ENCODE assay signal across 11 cellular contexts in genomic region chr3:59540696-59541095, GRCh38.
DNase-seq lines count a peak whose midpoint lies in the region; ATAC-seq lines count a peak whose summit lies in the region.
"Had no signal": no experiment of that assay in that cellular context is flagged by ENCODE, and none has a peak within 500 bp of the region (broad histone marks: within the 10 kb centered on the region; RNA-seq: fewer than 3 reads in every experiment).

No MANE protein-coding gene starts in this region.

- H3K27ac Mint-ChIP-seq in natural killer cell treated with Interleukin-12 subunit alpha and Interleukin-12 subunit beta and Interleukin-15 and Interleukin-18, amount 100 ng/mL, for 72 hours = peak overlapping the region; percentile 7 to 34
- H3K27ac Mint-ChIP-seq: activated CD4-positive, alpha-beta T cell treated with anti-CD3 and anti-CD28 coated beads, Interleukin-2, amount 10 ng/mL, durations not matched to agents 24 days and 14 days; dendritic cell treated with granulocyte-macrophage colony-stimulating factor and Interleukin-4, amounts not matched to agents 40 ng/mL and 50 ng/mL, for 4 days; immature natural killer cell had no signal

- H3K27me3 Mint-ChIP-seq in natural killer cell treated with Interleukin-12 subunit alpha and Interleukin-12 subunit beta and Interleukin-15 and Interleukin-18, amount 100 ng/mL, for 72 hours = peaks cover 0 to 4% of the 10 kb centered on the region in 2 donors
- H3K27me3 Mint-ChIP-seq: activated CD4-positive, alpha-beta T cell treated with anti-CD3 and anti-CD28 coated beads, Interleukin-2, amount 10 ng/mL, durations not matched to agents 24 days and 14 days; dendritic cell treated with granulocyte-macrophage colony-stimulating factor and Interleukin-4, amounts not matched to agents 40 ng/mL and 50 ng/mL, for 4 days had no signal

- H3K36me3 Mint-ChIP-seq in natural killer cell treated with Interleukin-12 subunit alpha and Interleukin-12 subunit beta and Interleukin-15 and Interleukin-18, amount 100 ng/mL, for 72 hours = no peaks in the 10 kb centered on the region
- H3K36me3 Mint-ChIP-seq: immature natural killer cell had no signal

- peak overlapping the region; percentile 16 for H3K4me3 Mint-ChIP-seq in natural killer cell treated with Interleukin-12 subunit alpha and Interleukin-12 subunit beta and Interleukin-15 and Interleukin-18, amount 100 ng/mL, for 72 hours
- H3K4me3 Mint-ChIP-seq: activated CD4-positive, alpha-beta T cell treated with anti-CD3 and anti-CD28 coated beads, Interleukin-2, amount 10 ng/mL, durations not matched to agents 24 days and 14 days; dendritic cell treated with granulocyte-macrophage colony-stimulating factor and Interleukin-4, amounts not matched to agents 40 ng/mL and 50 ng/mL, for 4 days had no signal

- peaks cover 10 to 13% of the 10 kb centered on the region in 2 donors for H3K4me1 Mint-ChIP-seq in natural killer cell treated with Interleukin-12 subunit alpha and Interleukin-12 subunit beta and Interleukin-15 and Interleukin-18, amount 100 ng/mL, for 72 hours (ENCODE audit: low read depth in 2 of 2)

- no peaks in the 10 kb centered on the region for H3K9me3 Mint-ChIP-seq in natural killer cell treated with Interleukin-12 subunit alpha and Interleukin-12 subunit beta and Interleukin-15 and Interleukin-18, amount 100 ng/mL, for 72 hours
- H3K9me3 Mint-ChIP-seq: dendritic cell treated with granulocyte-macrophage colony-stimulating factor and Interleukin-4, amounts not matched to agents 40 ng/mL and 50 ng/mL, for 4 days; immature natural killer cell had no signal

- ATAC-seq in GM18868 (IDR thresholded peaks at IDR 0.05; ENCODE audit: unreplicated experiment) (peak; percentile 94), GM21576 (IDR thresholded peaks at IDR 0.05; ENCODE audit: unreplicated experiment) (peak; percentile 91), HG03439 (IDR thresholded peaks at IDR 0.05; ENCODE audit: unreplicated experiment) (peak; percentile 93)
- peak; percentile 53 to 92 for ATAC-seq in natural killer cell treated with Interleukin-12 subunit alpha and Interleukin-12 subunit beta and Interleukin-15 and Interleukin-18, amount 100 ng/mL, for 72 hours

- no peak for DNase-seq in natural killer cell treated with Interleukin-12 subunit alpha and Interleukin-12 subunit beta and Interleukin-15 and Interleukin-18, amount 100 ng/mL, for 72 hours (ENCODE audit: low spot score)
- DNase-seq in NCI-H1930 (lab: John Stamatoyannopoulos, UW) = no peak
- no peak for DNase-seq in NCI-H2081 (lab: John Stamatoyannopoulos, UW)
- DNase-seq in UCSD-AML1 (lab: John Stamatoyannopoulos, UW; ENCODE audit: unreplicated experiment) = no peak
- no peak for DNase-seq in activated effector memory CD4-positive, alpha-beta T cell treated with anti-CD3 and anti-CD28 coated beads, Interleukin-2, amount 50 U/mL, for 16 hours
- DNase-seq: activated CD4-positive, alpha-beta T cell treated with anti-CD3 and anti-CD28 coated beads, Interleukin-2, amount 10 ng/mL, durations not matched to agents 24 days and 14 days had no signal
